ENCODE assay signal across 28 cellular contexts in genomic region chr20:15542655-15543054, GRCh38.
"Had no signal": no experiment of that assay in that cellular context is flagged by ENCODE, and none has a peak within 500 bp of the region (broad histone marks: within the 10 kb centered on the region; RNA-seq: fewer than 3 reads in every experiment).

No MANE protein-coding gene starts in this region.

- DNase-seq: colonic mucosa; cortex of kidney; dermis blood vessel endothelial cell; dorsolateral prefrontal cortex; effector CD4-positive, alpha-beta T cell; effector CD8-positive, alpha-beta T cell; effector memory CD4-positive, alpha-beta T cell; effector memory CD8-positive, alpha-beta T cell; endodermal cell; erythroblast; esophagus squamous epithelium; foreskin fibroblast; foreskin keratinocyte; foreskin melanocyte; gastrocnemius medialis; glutamatergic neuron; head of caudate nucleus; heart left ventricle; heart right ventricle had no signal

- H3K27ac ChIP-seq: colonic mucosa, coronary artery, dorsolateral prefrontal cortex, epithelial cell of prostate, esophagus muscularis mucosa, esophagus squamous epithelium, foreskin keratinocyte, gastrocnemius medialis, gastroesophageal sphincter, heart left ventricle, heart right ventricle had no signal

- H3K4me1 ChIP-seq: colonic mucosa, esophagus muscularis mucosa, esophagus squamous epithelium, foreskin keratinocyte, gastrocnemius medialis, gastroesophageal sphincter had no signal

- H3K36me3 ChIP-seq: colonic mucosa, esophagus muscularis mucosa, esophagus squamous epithelium, gastrocnemius medialis, gastroesophageal sphincter, heart left ventricle, heart right ventricle had no signal

- H3K27me3 ChIP-seq: colonic mucosa, dorsolateral prefrontal cortex, esophagus muscularis mucosa, esophagus squamous epithelium, foreskin keratinocyte, gastrocnemius medialis, gastroesophageal sphincter, heart left ventricle, heart right ventricle had no signal

- FAIRE-seq: colon, endometrium, endothelial cell of umbilical vein, frontal cortex had no signal

- ATAC-seq: effector memory CD8-positive, alpha-beta T cell; esophagus mucosa; foreskin keratinocyte; gastrocnemius medialis; gastroesophageal sphincter; heart left ventricle; heart right ventricle had no signal

- H3K9me3 ChIP-seq: colonic mucosa, esophagus muscularis mucosa, esophagus squamous epithelium, gastrocnemius medialis, gastroesophageal sphincter, heart left ventricle had no signal

- H3K4me3 ChIP-seq: colonic mucosa, coronary artery, dorsolateral prefrontal cortex, esophagus muscularis mucosa, esophagus squamous epithelium, gastrocnemius medialis, gastroesophageal sphincter, heart left ventricle, heart right ventricle had no signal
